8 cellular contexts compared by ENCODE assay signal in the genomic region with DNA sequence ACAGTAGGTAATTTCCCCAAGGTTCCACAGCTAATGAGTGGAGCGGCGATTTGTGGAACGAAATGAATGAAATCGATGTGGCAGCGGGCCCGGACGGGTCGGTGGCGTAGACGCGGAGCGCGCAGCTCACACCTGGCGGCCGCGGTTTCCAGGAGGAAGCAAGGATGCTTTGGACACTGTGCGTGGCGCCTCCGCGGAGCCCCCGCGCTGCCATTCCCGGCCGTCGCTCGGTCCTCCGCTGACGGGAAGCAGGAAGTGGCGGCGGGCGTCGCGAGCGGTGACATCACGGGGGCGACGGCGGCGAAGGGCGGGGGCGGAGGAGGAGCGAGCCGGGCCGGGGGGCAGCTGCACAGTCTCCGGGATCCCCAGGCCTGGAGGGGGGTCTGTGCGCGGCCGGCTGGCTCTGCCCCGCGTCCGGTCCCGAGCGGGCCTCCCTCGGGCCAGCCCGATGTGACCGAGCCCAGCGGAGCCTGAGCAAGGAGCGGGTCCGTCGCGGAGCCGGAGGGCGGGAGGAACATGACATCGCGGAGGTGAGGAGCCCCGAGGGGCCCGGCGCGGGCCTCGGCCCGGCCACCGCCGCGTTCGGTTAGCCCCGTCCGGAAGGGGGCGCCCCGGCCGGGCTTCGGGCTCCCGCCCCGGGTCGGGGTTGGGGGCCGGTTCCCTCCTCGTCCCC. TPM values are rescaled to one million over a fixed set of nuclear protein-coding genes. Genes with fewer than 3 reads are reported as not detected.
DNase-seq lines count a peak whose midpoint lies in the region; ATAC-seq, FAIRE-seq and TF ChIP-seq lines count a peak whose summit lies in the region.

A gene (plus strand): TSS at position 352 of the 673 bp plus-strand sequence. CDS start 165 bp downstream, at position 517.

- TF ChIP-seq POLR2A in GM12892 (IDR thresholded peaks at IDR 0.05; ENCODE audit: low read depth, low read length) (peak; percentile 98), vagina (IDR thresholded peaks at IDR 0.05) (peak in 1 of 2 donors; percentile 67)

- H3K27me3 ChIP-seq in right cardiac atrium (ENCODE audit: control insufficient read depth, insufficient read depth) (no peaks in the 10 kb centered on the region), rectal smooth muscle tissue (ENCODE audit: control insufficient read depth, insufficient read depth, low read length) (no peaks in the 10 kb centered on the region), vagina (no peaks in the 10 kb centered on the region)

- DNase-seq in GM12892 (ENCODE audit: insufficient read length): peak; percentile 70
- peak; percentile 69 for DNase-seq in NCI-H1105 (lab: John Stamatoyannopoulos, UW)
- DNase-seq in right cardiac atrium: peak; percentile 89 to 96 (median 95)
- DNase-seq in vagina (ENCODE audit: extremely low spot score in 2 of 2): no peak

- WGBS in right cardiac atrium: under 1% methylated on average over 86 of the region's 86 CpGs

- peak; percentile 81 for FAIRE-seq in GM12892 (lab: Jason Lieb, UNC)

- TF ChIP-seq CTCF in vagina (IDR thresholded peaks at IDR 0.05): peak in 2 of 3 experiments; percentile 6 to 34

- H3K4me3 ChIP-seq in right cardiac atrium (ENCODE audit: low read length) (peak within 1 kb of the TSS; percentile 96), rectal smooth muscle tissue (ENCODE audit: low read length) (peak within 1 kb of the TSS; percentile 95), vagina (peak within 1 kb of the TSS; percentile 92 to 93)

- ATAC-seq in HG02642 (IDR thresholded peaks at IDR 0.05; ENCODE audit: poor library complexity, unreplicated experiment): peak; percentile 76
- peak; percentile 93 for ATAC-seq in right cardiac atrium

- H3K4me1 ChIP-seq in right cardiac atrium (ENCODE audit: control insufficient read depth, insufficient read depth, low read length) (peaks cover 5% of the 10 kb centered on the region), rectal smooth muscle tissue (ENCODE audit: control insufficient read depth, insufficient read depth, low read length) (peaks cover 8% of the 10 kb centered on the region), vagina (peaks cover 54% of the 10 kb centered on the region)

- H3K9ac ChIP-seq in rectal smooth muscle tissue (ENCODE audit: low read length): peak within 1 kb of the TSS; percentile 90

- H3K27ac ChIP-seq in angular gyrus (ENCODE audit: low read depth, low read length) (peak within 1 kb of the TSS; percentile 91), right cardiac atrium (ENCODE audit: low read length) (peak within 1 kb of the TSS; percentile 84), rectal smooth muscle tissue (ENCODE audit: low read depth, low read length) (peak within 1 kb of the TSS; percentile 95), vagina (peak within 1 kb of the TSS; percentile 99)

- no peaks in the 10 kb centered on the region for H3K36me3 ChIP-seq in rectal smooth muscle tissue (ENCODE audit: control insufficient read depth, insufficient read depth, low read length)
- H3K36me3 ChIP-seq in vagina: no peaks in the 10 kb centered on the region

- intact Hi-C loops in T-helper 2 cell treated with Interferon-gamma antibody and Interleukin-4, amounts not matched to agents 100 ng/mL and 5 ng/mL, for 36 hours (cut with micrococcal nuclease): loop anchor here (1.0 to 10.0 kb wide), 4 partner anchors 9 to 734 kb away; a partner anchor contains a TSS
- intact Hi-C loops in right cardiac atrium (cut with DNase I): no loop called here
- intact Hi-C loops in vagina (cut with DNase I): no loop called here

- H3K9me3 ChIP-seq in right cardiac atrium (ENCODE audit: control insufficient read depth, low read length): no peaks in the 10 kb centered on the region
- no peaks in the 10 kb centered on the region for H3K9me3 ChIP-seq in vagina

RNA-seq across cellular contexts. Expression of the gene that starts here (rescaled TPM):
- polyA plus RNA-seq in GM12892 (2012; ENCODE audit: missing spikeins): 36.7 TPM
- 100 TPM in 2 replicates for total RNA-seq in T-helper 2 cell treated with Interferon-gamma antibody and Interleukin-4, amounts not matched to agents 100 ng/mL and 5 ng/mL, for 36 hours
- 100 to 1,000 TPM in 1 of 4 donors, 10 to 100 TPM in 3; 94.4 to 120 (median 99.1) TPM for total RNA-seq in right cardiac atrium
- 31.2 TPM for polyA plus RNA-seq in right cardiac atrium
- 57.2 TPM for total RNA-seq in vagina

Comparison
In these comparisons a context has a peak if more than half of its experiments do, and no peak if none do; other contexts are left out.
1. DNase-seq: peak in GM12892 (single experiment), NCI-H1105 (single experiment) and right cardiac atrium (3 of 3); none in vagina (0 of 2).
2. Peak in every context shown above with its lines, with median percentiles within 50 percentile points of each other: H3K27ac ChIP-seq and H3K4me3 ChIP-seq.